In genomic region chr19:48991823-48992570, GRCh38 we compare ENCODE assay signal across 8 cellular contexts. TPM values are rescaled to one million over a fixed set of nuclear protein-coding genes. Genes with fewer than 3 reads are reported as not detected.
DNase-seq lines count a peak whose midpoint lies in the region; ATAC-seq and TF ChIP-seq lines count a peak whose summit lies in the region.

No MANE protein-coding gene starts in this region.

- H3K9ac ChIP-seq in MM.1S (ENCODE audit: low read length), result peak overlapping the region; percentile 75

- TF ChIP-seq EP300 in sigmoid colon (IDR thresholded peaks at IDR 0.05), result no peak

- peak; percentile 58 for DNase-seq in G401 (ENCODE audit: low spot score)
- peak; percentile 37 for DNase-seq in MM.1S
- DNase-seq in astrocyte of the hippocampus (ENCODE audit: low read depth, low spot score), result peak; percentile 85
- DNase-seq in sigmoid colon, result peak; percentile 88
- no peak for DNase-seq in NCI-H526 (lab: John Stamatoyannopoulos, UW)
- DNase-seq in NCI-H2081 (lab: John Stamatoyannopoulos, UW), result no peak

- H3F3A ChIP-seq in MM.1S (ENCODE audit: insufficient read depth, low read length), result no peaks in the 10 kb centered on the region

- H3K4me1 ChIP-seq in MM.1S (ENCODE audit: low read length), result peaks cover 10% of the 10 kb centered on the region
- H3K4me1 ChIP-seq in sigmoid colon, result peaks cover 0 to 42% (median 37%) of the 10 kb centered on the region in 4 donors

- in situ Hi-C loops in G401 (cut with HindIII; ENCODE audit: low sequenced_read_pairs), result no loop called here

- H3K79me2 ChIP-seq in MM.1S (ENCODE audit: low read length), result peaks cover 63% of the 10 kb centered on the region

- no peaks in the 10 kb centered on the region for H3K9me2 ChIP-seq in MM.1S (replicated peaks; ENCODE audit: insufficient read depth, low read length)

- 31 to 50% methylated on average over 10 of the region's 10 CpGs for WGBS in sigmoid colon, 2 donors

- ATAC-seq in GM21515 (IDR thresholded peaks at IDR 0.05; ENCODE audit: unreplicated experiment), result no peak

- H3K4me3 ChIP-seq in MM.1S (ENCODE audit: low read length), result peak overlapping the region; percentile 96
- H3K4me3 ChIP-seq in iPS-11a (ENCODE audit: low read depth, low read length), result peak overlapping the region; percentile 70
- peak overlapping the region; percentile 58 to 76 (median 67) for H3K4me3 ChIP-seq in sigmoid colon

- no peaks in the 10 kb centered on the region for H4K20me1 ChIP-seq in MM.1S (ENCODE audit: insufficient read depth, low read length)

- H3K27me3 ChIP-seq in MM.1S (replicated peaks; ENCODE audit: insufficient read depth, low read length) (no peaks in the 10 kb centered on the region), sigmoid colon (no peaks in the 10 kb centered on the region)

- peak; percentile 29 to 58 for TF ChIP-seq POLR2A in sigmoid colon (IDR thresholded peaks at IDR 0.05)

- TF ChIP-seq CTCF in MM.1S (IDR thresholded peaks at IDR 0.05; ENCODE audit: low read length) (no peak), sigmoid colon (IDR thresholded peaks at IDR 0.05) (no peak)

- H3K36me3 ChIP-seq in MM.1S (replicated peaks; ENCODE audit: insufficient read depth, low read length) (no peaks in the 10 kb centered on the region), sigmoid colon (peaks cover 0 to 25% (median 6%) of the 10 kb centered on the region in 4 donors)

- peak overlapping the region; percentile 69 for H2AFZ ChIP-seq in MM.1S (ENCODE audit: low read length)

- H3K27ac ChIP-seq in MM.1S (ENCODE audit: low read length) (peak overlapping the region; percentile 89; the same call in 1 of the 2 replicates), sigmoid colon (peak overlapping the region; percentile 88 to 97 (median 90))

- H3K9me3 ChIP-seq in MM.1S (replicated peaks; ENCODE audit: insufficient read depth, low read length), result no peaks in the 10 kb centered on the region
- H3K9me3 ChIP-seq in sigmoid colon, result no peaks in the 10 kb centered on the region

- H3K4me2 ChIP-seq in MM.1S (ENCODE audit: low read depth, low read length), result peak overlapping the region; percentile 62

- intact Hi-C loops in sigmoid colon (cut with DNase I), result loop anchor here (5.0 kb wide), 1 partner anchor 155 kb away; no protein-coding TSS in a partner anchor

RNA-seq across cellular contexts. Expression of gene GYS1, which starts 1.1 kb away (rescaled TPM):
- total RNA-seq in G401 (2014; rRNA removed; shearing (Covaris generic)), result 41.3 and 43.2 TPM in 2 replicates
- total RNA-seq in sigmoid colon, result 10 to 100 TPM; 11.7 to 19.4 (median 17.8) TPM
- polyA plus RNA-seq in sigmoid colon, result 10 to 100 TPM; 14.4 to 32.7 (median 14.8) TPM

RNA-seq across cellular contexts. Expression of gene RUVBL2, which starts 1.7 kb away (rescaled TPM):
- total RNA-seq in G401 (2014; rRNA removed; shearing (Covaris generic)), result 426 and 535 TPM in 2 replicates
- total RNA-seq in sigmoid colon, result 10 to 100 TPM; 49.3 to 82.3 (median 64.0) TPM
- polyA plus RNA-seq in sigmoid colon, result 10 to 100 TPM; 36.6 to 98.8 (median 55.9) TPM

RNA-seq across cellular contexts. Expression of gene LHB, which starts 24.9 kb away (rescaled TPM):
- total RNA-seq in G401 (2014; rRNA removed; shearing (Covaris generic)), result not detected in 2 replicates
- not detected for total RNA-seq in sigmoid colon
- not detected for polyA plus RNA-seq in sigmoid colon

RNA-seq across cellular contexts. Expression of gene FTL, which starts 26.9 kb away (rescaled TPM):
- total RNA-seq in G401 (2014; rRNA removed; shearing (Covaris generic)), result 4,146 and 4,408 TPM in 2 replicates
- total RNA-seq in sigmoid colon, result 1,000 to 10,000 TPM; 2,871 to 3,975 (median 3,459) TPM
- polyA plus RNA-seq in sigmoid colon, result 1,000 to 10,000 TPM; 2,999 to 9,923 (median 8,398) TPM

RNA-seq across cellular contexts. Expression of gene CGB3, which starts 32.1 kb away (rescaled TPM):
- total RNA-seq in G401 (2014; rRNA removed; shearing (Covaris generic)), result not detected in 2 replicates
- not detected for total RNA-seq in sigmoid colon
- polyA plus RNA-seq in sigmoid colon, result not detected

Comparison
In these comparisons a context has a peak if more than half of its experiments do, and no peak if none do; other contexts are left out.
1. DNase-seq: peak in G401 (single experiment), MM.1S (single experiment), astrocyte of the hippocampus (single experiment) and sigmoid colon (single experiment); none in NCI-H526 (0 of 2) and NCI-H2081 (0 of 2).
2. Peak in every context shown above with its lines, with median percentiles within 50 percentile points of each other: H3K4me3 ChIP-seq.